21 cellular contexts compared by ENCODE assay signal in genomic region chr5:77751328-77752023, GRCh38. TPM values are rescaled to one million over a fixed set of nuclear protein-coding genes. Genes with fewer than 3 reads are reported as not detected.
DNase-seq lines count a peak whose midpoint lies in the region; ATAC-seq lines count a peak whose summit lies in the region.
"Had no signal": no experiment of that assay in that cellular context is flagged by ENCODE, and none has a peak within 500 bp of the region (broad histone marks: within the 10 kb centered on the region; RNA-seq: fewer than 3 reads in every experiment).

No MANE protein-coding gene starts in this region.

- peaks cover 40% of the 10 kb centered on the region for H3K36me3 Mint-ChIP-seq in activated T-cell treated with anti-CD3 and anti-CD28 coated beads, Interleukin-2, amount 50 U/mL, for 24 hours (ENCODE audit: low read depth)

- ATAC-seq in GM21786 (IDR thresholded peaks at IDR 0.05; ENCODE audit: unreplicated experiment), result no peak
- no peak for ATAC-seq in GM19463 (IDR thresholded peaks at IDR 0.05; ENCODE audit: unreplicated experiment)
- ATAC-seq: GM12878; stimulated activated memory B cell treated with anti-CD40 and anti-IgM and Interleukin-4, amounts not matched to agents 10 μg/mL and 1 μg/mL and 100 μg/mL, for 72 hours had no signal

- DNase-seq in activated T-cell treated with anti-CD3 and anti-CD28 coated beads, Interleukin-2, amount 50 U/mL, for 24 hours, result no peak
- no peak for DNase-seq in activated T-cell treated with anti-CD3 and anti-CD28 coated beads for 4 hours
- DNase-seq in ELF-1 (ENCODE audit: low read depth, low spot score), result peak; percentile 86
- peak; percentile 32 to 39 for DNase-seq in activated T-cell treated with anti-CD3 and anti-CD28 coated beads, Interleukin-2, amount 50 U/mL, for 48 hours
- DNase-seq in islet precursor cell, result peak; percentile 83
- DNase-seq in posterior vena cava (ENCODE audit: low spot score), result no peak
- DNase-seq: ACHN; activated CD4-positive, alpha-beta T cell treated with anti-CD3 and anti-CD28 coated beads for 1 hour; DND-41; H7; NCI-H1092; NCI-H187 treated with DMSO at 0.1 percent for 48 hours; NCI-H524 treated with DMSO at 0.1 percent for 48 hours; SJCRH30; T-helper 1 cell; testis had no signal

- intact Hi-C loops in posterior vena cava (cut with DNase I), result no loop called here

- no peaks in the 10 kb centered on the region for H3K9me3 Mint-ChIP-seq in activated T-cell treated with anti-CD3 and anti-CD28 coated beads, Interleukin-2, amount 50 U/mL, for 24 hours
- H3K9me3 Mint-ChIP-seq: stimulated activated memory B cell treated with anti-CD40 and anti-IgM and Interleukin-4, amounts not matched to agents 10 μg/mL and 1 μg/mL and 100 μg/mL, for 72 hours had no signal

- peak overlapping the region; percentile 64 for H3K27ac Mint-ChIP-seq in activated T-cell treated with anti-CD3 and anti-CD28 coated beads, Interleukin-2, amount 50 U/mL, for 24 hours
- H3K27ac Mint-ChIP-seq: neural progenitor cell; stimulated activated memory B cell treated with anti-CD40 and anti-IgM and Interleukin-4, amounts not matched to agents 10 μg/mL and 1 μg/mL and 100 μg/mL, for 72 hours had no signal

- no peaks in the 10 kb centered on the region for H3K27me3 Mint-ChIP-seq in activated T-cell treated with anti-CD3 and anti-CD28 coated beads, Interleukin-2, amount 50 U/mL, for 24 hours
- H3K27me3 Mint-ChIP-seq: stimulated activated memory B cell treated with anti-CD40 and anti-IgM and Interleukin-4, amounts not matched to agents 10 μg/mL and 1 μg/mL and 100 μg/mL, for 72 hours had no signal

- peaks cover 46% of the 10 kb centered on the region for H3K4me1 Mint-ChIP-seq in activated T-cell treated with anti-CD3 and anti-CD28 coated beads, Interleukin-2, amount 50 U/mL, for 24 hours (ENCODE audit: low read depth)
- H3K4me1 Mint-ChIP-seq: neural progenitor cell had no signal

- no peak overlapping the region for H3K4me3 Mint-ChIP-seq in activated T-cell treated with anti-CD3 and anti-CD28 coated beads, Interleukin-2, amount 50 U/mL, for 24 hours
- H3K4me3 Mint-ChIP-seq: neural progenitor cell; stimulated activated memory B cell treated with anti-CD40 and anti-IgM and Interleukin-4, amounts not matched to agents 10 μg/mL and 1 μg/mL and 100 μg/mL, for 72 hours had no signal

RNA-seq across cellular contexts. Expression of gene TBCA, which starts 24.7 kb away (rescaled TPM):
- 100 to 1,000 TPM; 111 to 133 TPM for total RNA-seq in posterior vena cava

Comparison
In these comparisons a context has a peak if more than half of its experiments do, and no peak if none do; other contexts are left out.
1. DNase-seq: peak in ELF-1 (single experiment), activated T-cell treated with anti-CD3 and anti-CD28 coated beads, Interleukin-2, amount 50 U/mL, for 48 hours (2 of 2) and islet precursor cell (single experiment); none in activated T-cell treated with anti-CD3 and anti-CD28 coated beads, Interleukin-2, amount 50 U/mL, for 24 hours (single experiment), activated T-cell treated with anti-CD3 and anti-CD28 coated beads for 4 hours (single experiment) and posterior vena cava (single experiment).